ENCODE assay signal across 27 cellular contexts in the genomic region with DNA sequence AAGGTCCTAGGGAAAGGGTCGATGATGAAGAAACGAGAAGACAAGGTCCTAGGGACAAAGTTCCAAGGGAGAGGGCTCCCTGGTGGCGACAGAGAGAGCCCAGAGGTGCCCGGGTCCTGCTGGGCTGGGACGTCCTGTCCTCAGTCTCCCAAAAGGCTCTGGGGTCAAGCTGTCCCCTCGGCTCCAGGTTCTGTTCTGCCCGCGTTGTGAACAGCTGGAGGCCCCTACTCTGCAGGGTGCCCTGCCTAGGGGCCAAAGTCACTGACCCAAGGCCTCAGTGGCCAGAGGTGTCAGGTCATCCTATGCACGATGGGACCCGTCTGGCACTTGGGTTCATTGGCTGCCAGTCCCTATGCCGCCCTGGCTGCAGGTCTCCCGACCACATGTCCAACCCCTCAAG. TPM values are rescaled to one million over a fixed set of nuclear protein-coding genes. Genes with fewer than 3 reads are reported as not detected.
DNase-seq lines count a peak whose midpoint lies in the region; ATAC-seq, FAIRE-seq and TF ChIP-seq lines count a peak whose summit lies in the region.
"Had no signal": no experiment of that assay in that cellular context is flagged by ENCODE, and none has a peak within 500 bp of the region (broad histone marks: within the 10 kb centered on the region; RNA-seq: fewer than 3 reads in every experiment).

No MANE protein-coding gene starts in this region.

- no peaks in the 10 kb centered on the region for H3F3A ChIP-seq in Loucy (ENCODE audit: low read depth)

- no peak overlapping the region for H2AK5ac ChIP-seq in trophoblast cell (ENCODE audit: low read length)

- no peak overlapping the region for H3K9ac ChIP-seq in BLaER1 treated with 17β-estradiol and CSF1 and Interleukin-3, amounts not matched to agents 10 nM and 100 nM
- H3K9ac ChIP-seq in Loucy (ENCODE audit: low read depth, low read length, poor library complexity, severe bottlenecking), result peak overlapping the region; percentile 83
- H3K9ac ChIP-seq in kidney (ENCODE audit: low read length in 2 of 2), result no peak overlapping the region
- H3K9ac ChIP-seq in trophoblast cell (ENCODE audit: low read length), result no peak overlapping the region

- H3K4me1 Mint-ChIP-seq in stimulated activated naive B cell treated with anti-CD40 and anti-IgM and Interleukin-4, amounts not matched to agents 10 μg/mL and 1 μg/mL and 100 μg/mL, for 72 hours, result peaks cover 6 to 25% of the 10 kb centered on the region in 2 donors
- H3K4me1 Mint-ChIP-seq: CD8-positive, alpha-beta memory T cell had no signal

- H3K18ac ChIP-seq in trophoblast cell (ENCODE audit: low read length), result no peak overlapping the region

- peak; percentile 41 for DNase-seq in kidney
- DNase-seq in trophoblast cell, result no peak
- DNase-seq in RCC 7860 (ENCODE audit: low spot score), result no peak
- DNase-seq in stimulated activated naive B cell treated with anti-CD40 and anti-IgM and Interleukin-4, amounts not matched to agents 10 μg/mL and 1 μg/mL and 100 μg/mL, for 72 hours, result no peak
- no peak for DNase-seq in SJCRH30
- DNase-seq: 8988T; ACHN; AML-193; BE2C; CD4-positive, alpha-beta T cell; DMS 273 treated with DMSO at 0.1 percent for 48 hours; DMS79; EL; GDM1; GOT3; HFFc6 had no signal

- H3K36me3 Mint-ChIP-seq in stimulated activated naive B cell treated with anti-CD40 and anti-IgM and Interleukin-4, amounts not matched to agents 10 μg/mL and 1 μg/mL and 100 μg/mL, for 72 hours, result no peaks in the 10 kb centered on the region
- H3K36me3 Mint-ChIP-seq: CD8-positive, alpha-beta memory T cell had no signal

- peak overlapping the region; percentile 50 for H4K91ac ChIP-seq in trophoblast cell (ENCODE audit: low read depth, low read length)

- no peak overlapping the region for H4K8ac ChIP-seq in trophoblast cell (ENCODE audit: low read depth, low read length)

- H4K20me1 ChIP-seq in BLaER1 treated with 17β-estradiol and CSF1 and Interleukin-3, amounts not matched to agents 10 nM and 100 nM, result peaks cover 0 to 14% (median 7%) of the 10 kb centered on the region in 11 experiments; a peak in 7 of 22 replicates
- H4K20me1 ChIP-seq in Loucy (ENCODE audit: insufficient read depth, low read length, poor library complexity, severe bottlenecking), result no peaks in the 10 kb centered on the region

- H3K4me2 ChIP-seq in BLaER1 treated with 17β-estradiol and CSF1 and Interleukin-3, amounts not matched to agents 10 nM and 100 nM, result peak overlapping the region in 8 of 11 experiments; percentile 40 to 99 (median 96); a peak in 15 of 22 replicates
- H3K4me2 ChIP-seq in Loucy (ENCODE audit: low read depth, low read length, poor library complexity, severe bottlenecking) (no peak overlapping the region), trophoblast cell (ENCODE audit: low read length) (no peak overlapping the region)
- H3K4me2 ChIP-seq: A549 had no signal

- H2BK120ac ChIP-seq in trophoblast cell (ENCODE audit: insufficient read depth, low read length, poor library complexity), result peak overlapping the region; percentile 52

- ATAC-seq in GM19324 (IDR thresholded peaks at IDR 0.05; ENCODE audit: low FRiP score, unreplicated experiment), result no peak
- no peak for ATAC-seq in stimulated activated naive B cell treated with anti-CD40 and anti-IgM and Interleukin-4, amounts not matched to agents 10 μg/mL and 1 μg/mL and 100 μg/mL, for 72 hours (replicated peaks)
- ATAC-seq: A549, GM12878 had no signal

- H3K14ac ChIP-seq in trophoblast cell (ENCODE audit: low read length), result no peak overlapping the region

- H2AFZ ChIP-seq in Loucy (ENCODE audit: low read length) (no peak overlapping the region), trophoblast cell (ENCODE audit: insufficient read depth, low read length, poor library complexity) (no peak overlapping the region)

- H3K36me3 ChIP-seq in BLaER1 treated with 17β-estradiol and CSF1 and Interleukin-3, amounts not matched to agents 10 nM and 100 nM, result no peaks in the 10 kb centered on the region
- H3K36me3 ChIP-seq in Loucy (ENCODE audit: insufficient read depth, low read length) (no peaks in the 10 kb centered on the region), kidney (ENCODE audit: control insufficient read depth in 1 of 2, insufficient read depth in 2 of 2, low read length in 2 of 2) (no peaks in the 10 kb centered on the region), trophoblast cell (ENCODE audit: control insufficient read depth in 1 of 2, insufficient read depth in 2 of 2, low read length in 2 of 2) (no peaks in the 10 kb centered on the region), SJCRH30 (no peaks in the 10 kb centered on the region)
- H3K36me3 ChIP-seq: BE2C, HAP-1 had no signal

- H3K9me3 Mint-ChIP-seq in stimulated activated naive B cell treated with anti-CD40 and anti-IgM and Interleukin-4, amounts not matched to agents 10 μg/mL and 1 μg/mL and 100 μg/mL, for 72 hours, result no peaks in the 10 kb centered on the region
- H3K9me3 Mint-ChIP-seq: CD4-positive, alpha-beta T cell; CD8-positive, alpha-beta memory T cell had no signal

- peaks cover 34 to 66% (median 54%) of the 10 kb centered on the region in 10 experiments for H3K4me1 ChIP-seq in BLaER1 treated with 17β-estradiol and CSF1 and Interleukin-3, amounts not matched to agents 10 nM and 100 nM
- H3K4me1 ChIP-seq in Loucy (ENCODE audit: insufficient read depth, low read length, poor library complexity, severe bottlenecking), result peaks cover 48% of the 10 kb centered on the region
- H3K4me1 ChIP-seq in kidney (ENCODE audit: control insufficient read depth in 1 of 2, insufficient read depth in 1 of 2, low read depth in 1 of 2, low read length in 2 of 2), result no peaks in the 10 kb centered on the region
- H3K4me1 ChIP-seq in trophoblast cell (ENCODE audit: control insufficient read depth in 1 of 2, insufficient read depth in 2 of 2, low read length in 2 of 2), result no peaks in the 10 kb centered on the region
- no peaks in the 10 kb centered on the region; the same call in 1 of the 2 replicates for H3K4me1 ChIP-seq in SJCRH30
- H3K4me1 ChIP-seq: BE2C, HAP-1 had no signal

- H3K79me2 ChIP-seq in Loucy (ENCODE audit: insufficient read depth, low read length) (no peaks in the 10 kb centered on the region), trophoblast cell (ENCODE audit: control insufficient read depth, insufficient read depth, low read length, poor library complexity) (no peaks in the 10 kb centered on the region)

- no peak overlapping the region for H3K27ac ChIP-seq in BLaER1 treated with 17β-estradiol and CSF1 and Interleukin-3, amounts not matched to agents 10 nM and 100 nM
- H3K27ac ChIP-seq in kidney (ENCODE audit: low read depth in 2 of 2, low read length in 2 of 2) (no peak overlapping the region), trophoblast cell (ENCODE audit: low read depth, low read length) (no peak overlapping the region), SJCRH30 (no peak overlapping the region)
- H3K27ac ChIP-seq: A549, C4-2B had no signal

- H3K27ac Mint-ChIP-seq in stimulated activated naive B cell treated with anti-CD40 and anti-IgM and Interleukin-4, amounts not matched to agents 10 μg/mL and 1 μg/mL and 100 μg/mL, for 72 hours, result no peak overlapping the region
- H3K27ac Mint-ChIP-seq: CD4-positive, alpha-beta T cell; CD8-positive, alpha-beta memory T cell; HFFc6 had no signal

- intact Hi-C loops in kidney (cut with DNase I), result no loop called here

- peaks cover 30 to 40% of the 10 kb centered on the region in 2 donors for H3K27me3 Mint-ChIP-seq in stimulated activated naive B cell treated with anti-CD40 and anti-IgM and Interleukin-4, amounts not matched to agents 10 μg/mL and 1 μg/mL and 100 μg/mL, for 72 hours

- no peak overlapping the region for H2BK5ac ChIP-seq in trophoblast cell (ENCODE audit: low read depth, low read length, poor library complexity)

- H3K4me3 ChIP-seq in BLaER1 treated with 17β-estradiol and CSF1 and Interleukin-3, amounts not matched to agents 10 nM and 100 nM, result no peak overlapping the region
- H3K4me3 ChIP-seq in Loucy (ENCODE audit: low read length, poor library complexity, severe bottlenecking), result no peak overlapping the region
- H3K4me3 ChIP-seq in kidney (ENCODE audit: low read length in 2 of 2), result no peak overlapping the region
- no peak overlapping the region for H3K4me3 ChIP-seq in trophoblast cell (ENCODE audit: low read depth, low read length)
- no peak overlapping the region for H3K4me3 ChIP-seq in SJCRH30
- H3K4me3 ChIP-seq: A549, GM12878, HAP-1 had no signal

- H3K23ac ChIP-seq in trophoblast cell (ENCODE audit: low read length), result no peak overlapping the region

- no peak overlapping the region for H3K4me3 Mint-ChIP-seq in stimulated activated naive B cell treated with anti-CD40 and anti-IgM and Interleukin-4, amounts not matched to agents 10 μg/mL and 1 μg/mL and 100 μg/mL, for 72 hours
- H3K4me3 Mint-ChIP-seq: CD4-positive, alpha-beta T cell; CD8-positive, alpha-beta memory T cell; HFFc6 had no signal

- H3K9me3 ChIP-seq in BLaER1 treated with 17β-estradiol and CSF1 and Interleukin-3, amounts not matched to agents 10 nM and 100 nM (replicated peaks in 1 of 11), result peaks cover 0 to 16% (median 7%) of the 10 kb centered on the region in 11 experiments; a peak in 9 of 22 replicates
- H3K9me3 ChIP-seq in Loucy (ENCODE audit: insufficient read depth, low read depth, low read length) (no peaks in the 10 kb centered on the region), kidney (ENCODE audit: control insufficient read depth in 1 of 2, low read length in 2 of 2) (no peaks in the 10 kb centered on the region), trophoblast cell (ENCODE audit: insufficient read depth, low read depth, low read length) (peaks cover 7% of the 10 kb centered on the region), SJCRH30 (replicated peaks) (no peaks in the 10 kb centered on the region; the same call in 1 of the 2 replicates)
- H3K9me3 ChIP-seq: BE2C, HAP-1 had no signal

- peak overlapping the region; percentile 54 for H2BK12ac ChIP-seq in trophoblast cell (ENCODE audit: low read length)

- H3K79me1 ChIP-seq in trophoblast cell (ENCODE audit: low read length), result peaks cover 12% of the 10 kb centered on the region

- WGBS in trophoblast cell (ENCODE audit: extremely low coverage, insufficient coverage, insufficient read length), result no CpG with 5 or more reads among the region's 12 CpGs

- TF ChIP-seq CTCF in Loucy (conservative IDR thresholded peaks at IDR 0.05; ENCODE audit: low read length), result no peak
- TF ChIP-seq CTCF in kidney (IDR thresholded peaks at IDR 0.05; ENCODE audit: borderline replicate concordance, extremely low read depth, insufficient read depth), result no peak

- H3K9me2 ChIP-seq in Loucy (replicated peaks; ENCODE audit: low read depth, low read length), result no peaks in the 10 kb centered on the region

- H3K4ac ChIP-seq in trophoblast cell (ENCODE audit: low read depth, low read length), result no peak overlapping the region

- H3K27me3 ChIP-seq in BLaER1 treated with 17β-estradiol and CSF1 and Interleukin-3, amounts not matched to agents 10 nM and 100 nM, result peaks cover 0 to 24% (median 0%) of the 10 kb centered on the region in 11 experiments; a peak in 8 of 22 replicates
- no peaks in the 10 kb centered on the region for H3K27me3 ChIP-seq in Loucy (ENCODE audit: insufficient read depth, low read length, poor library complexity, severe bottlenecking)
- H3K27me3 ChIP-seq in trophoblast cell (ENCODE audit: insufficient read depth, low read length), result no peaks in the 10 kb centered on the region
- no peaks in the 10 kb centered on the region for H3K27me3 ChIP-seq in SJCRH30
- H3K27me3 ChIP-seq: BE2C had no signal

- no peak overlapping the region for H4K12ac ChIP-seq in trophoblast cell (ENCODE audit: low read depth, low read length)

- FAIRE-seq in kidney (lab: Jason Lieb, UNC) (no peak), RCC 7860 (lab: Jason Lieb, UNC) (no peak)
- FAIRE-seq: A549, D721Med, GM12878, GM19239, H54 had no signal

RNA-seq across cellular contexts. Expression of gene SLC22A11, which starts 14.6 kb away (rescaled TPM):
- 9.4 TPM for total RNA-seq in kidney
- polyA plus RNA-seq in kidney (ENCODE audit: insufficient read depth, low read depth, low replicate concordance), result 105 TPM
- polyA plus RNA-seq in trophoblast cell (2013), result 50.0 and 52.1 TPM in 2 replicates
- not detected in 2 replicates for total RNA-seq in SJCRH30 (2014; rRNA removed; shearing (Covaris generic))
- total RNA-seq: CD4-positive, alpha-beta T cell; CD8-positive, alpha-beta memory T cell; GM12878; HFFc6 had no signal
- polyA plus RNA-seq: CD8-positive, alpha-beta memory T cell had no signal

RNA-seq across cellular contexts. Expression of gene SLC22A12, which starts 49.9 kb away (rescaled TPM):
- total RNA-seq in kidney, result 5.3 TPM
- 85.9 TPM for polyA plus RNA-seq in kidney (ENCODE audit: insufficient read depth, low read depth, low replicate concordance)
- not detected in 2 replicates for polyA plus RNA-seq in trophoblast cell (2013)
- total RNA-seq in SJCRH30 (2014; rRNA removed; shearing (Covaris generic)), result not detected in 2 replicates
- total RNA-seq: CD4-positive, alpha-beta T cell; CD8-positive, alpha-beta memory T cell; GM12878; HFFc6 had no signal
- polyA plus RNA-seq: A549; CD8-positive, alpha-beta memory T cell; GM12878 had no signal

Comparison
In these comparisons a context has a peak if more than half of its experiments do, and no peak if none do; other contexts are left out.
1. H3K4me2 ChIP-seq: peak in BLaER1 treated with 17β-estradiol and CSF1 and Interleukin-3, amounts not matched to agents 10 nM and 100 nM (8 of 11); none in Loucy (single experiment) and trophoblast cell (single experiment).
2. RNA of gene SLC22A11, which starts 14.6 kb away (total RNA-seq): 9.4 TPM in kidney (single experiment); not detected in SJCRH30; every median in the first group is over 10 times any median in the second.